In the genomic region with DNA sequence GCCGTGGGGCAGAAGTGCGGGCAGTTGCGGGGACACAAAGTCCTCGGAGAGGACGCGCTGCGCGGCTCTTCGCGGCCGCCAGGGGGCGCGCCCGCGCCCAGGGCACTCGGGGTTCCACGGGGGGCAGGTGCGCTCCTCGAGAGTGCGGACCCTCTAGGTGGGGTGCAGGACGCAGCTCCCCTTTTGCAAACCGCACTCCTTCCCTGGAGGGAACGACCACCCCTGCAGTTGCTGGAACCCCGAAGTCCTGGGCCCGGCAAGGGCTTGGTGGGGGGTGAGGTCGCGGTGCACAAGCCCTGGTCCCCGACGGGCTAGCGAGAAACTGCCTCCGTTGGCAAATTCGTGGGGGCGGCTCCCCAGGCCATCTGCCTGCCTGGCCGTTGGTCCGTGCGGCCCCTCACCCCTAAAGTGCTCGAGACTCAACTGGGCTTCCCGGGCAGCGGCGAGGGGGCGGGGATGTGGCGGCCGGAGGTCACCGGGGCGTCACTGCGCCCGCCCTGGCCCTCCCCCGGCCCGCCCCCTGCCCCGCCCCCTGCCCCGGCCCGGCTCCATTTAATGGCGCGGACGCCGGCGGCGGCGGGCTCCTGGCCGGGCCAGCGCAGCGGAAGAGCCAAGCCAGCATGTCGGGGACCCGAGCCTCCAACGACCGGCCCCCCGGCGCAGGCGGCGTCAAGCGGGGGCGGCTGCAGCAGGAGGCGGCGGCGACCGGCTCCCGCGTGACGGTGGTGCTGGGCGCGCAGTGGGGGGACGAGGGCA, we compare ENCODE assay signal across 1 cellular context.
TF ChIP-seq lines count a peak whose summit lies in the region.

TSS of gene ADSS1 (plus strand) at position 579 of the 756 bp plus-strand sequence. CDS start at position 621, 42 bp downstream.

TF ChIP-seq in HepG2, 621 proteins besides CTCF, POLR2A, EP300 and RAD21 (continued from another document):
- TF ChIP-seq, protein P1, sequence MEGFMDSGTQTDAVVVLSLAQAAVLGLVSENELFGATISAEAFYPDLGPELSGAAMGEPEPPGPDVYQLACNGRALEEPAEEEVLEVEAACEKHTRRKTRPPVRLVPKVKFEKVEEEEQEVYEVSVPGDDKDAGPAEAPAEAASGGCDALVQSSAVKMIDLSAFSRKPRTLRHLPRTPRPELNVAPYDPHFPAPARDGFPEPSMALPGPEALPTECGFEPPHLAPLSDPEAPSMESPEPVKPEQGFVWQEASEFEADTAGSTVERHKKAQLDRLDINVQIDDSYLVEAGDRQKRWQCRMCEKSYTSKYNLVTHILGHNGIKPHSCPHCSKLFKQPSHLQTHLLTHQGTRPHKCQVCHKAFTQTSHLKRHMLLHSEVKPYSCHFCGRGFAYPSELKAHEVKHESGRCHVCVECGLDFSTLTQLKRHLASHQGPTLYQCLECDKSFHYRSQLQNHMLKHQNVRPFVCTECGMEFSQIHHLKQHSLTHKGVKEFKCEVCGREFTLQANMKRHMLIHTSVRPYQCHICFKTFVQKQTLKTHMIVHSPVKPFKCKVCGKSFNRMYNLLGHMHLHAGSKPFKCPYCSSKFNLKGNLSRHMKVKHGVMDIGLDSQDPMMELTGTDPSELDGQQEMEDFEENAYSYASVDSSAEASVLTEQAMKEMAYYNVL (CRISPR knock-in tag; IDR thresholded peaks at IDR 0.05; ENCODE audit: borderline replicate concordance) = peak; percentile 52; the same call in 1 of the 2 replicates
- no peak for TF ChIP-seq ZNF280D (CRISPR knock-in tag; IDR thresholded peaks at IDR 0.05)
- 0 out of 2 replicates have a peak, but pooled peaks have one; percentile 25 for TF ChIP-seq CBFB (CRISPR knock-in tag; IDR thresholded peaks at IDR 0.05)
- no peak for TF ChIP-seq GMEB2 (CRISPR knock-in tag; IDR thresholded peaks at IDR 0.05; ENCODE audit: low read depth)
- no peak for TF ChIP-seq ZNF549 (CRISPR knock-in tag; IDR thresholded peaks at IDR 0.05)
- TF ChIP-seq ZNF550 (CRISPR knock-in tag; IDR thresholded peaks at IDR 0.05; ENCODE audit: borderline replicate concordance) = 0 out of 2 replicates have a peak, but pooled peaks have one; percentile 54
- TF ChIP-seq SALL2 (CRISPR knock-in tag; IDR thresholded peaks at IDR 0.05) = peak; percentile 56; the same call in 1 of the 2 replicates
- TF ChIP-seq ASH2L (IDR thresholded peaks at IDR 0.05; ENCODE audit: insufficient read length, low read depth, low read length) = peak; percentile 66
